7 cellular contexts compared by ENCODE assay signal in genomic region chr20:50929299-50930138, GRCh38. TPM values are rescaled to one million over a fixed set of nuclear protein-coding genes. Genes with fewer than 3 reads are reported as not detected.
A peak's percentile ranks its signal among the peaks of the same experiment; 100 is the strongest.
DNase-seq lines count a peak whose midpoint lies in the region; ATAC-seq, FAIRE-seq and TF ChIP-seq lines count a peak whose summit lies in the region.

No MANE protein-coding gene starts in this region.

- peak overlapping the region; percentile 71 for H3K4me3 ChIP-seq in K562
- H3K4me3 ChIP-seq in sigmoid colon: peak overlapping the region; percentile 79 to 89 (median 84)

- WGBS in K562 (ENCODE audit: insufficient coverage, low coverage, missing lambda C conversion rate): 6% methylated on average over 11 of the region's 13 CpGs
- WGBS in sigmoid colon, 2 donors: 7 to 9% methylated on average over 13 of the region's 13 CpGs

- in situ Hi-C loops in K562 (cut with MboI): loop anchor here (10.0 kb wide), 1 partner anchor 115 kb away; no protein-coding TSS in a partner anchor

- peak; percentile 76 for TF ChIP-seq EP300 in K562 (IDR thresholded peaks at IDR 0.05; ENCODE audit: low read length)
- TF ChIP-seq EP300 in sigmoid colon (IDR thresholded peaks at IDR 0.05): no peak

- H3K36me3 ChIP-seq in K562 (ENCODE audit: control insufficient read depth, insufficient read depth, low read length): peaks cover 73% of the 10 kb centered on the region
- peaks cover 0 to 15% (median under 1%) of the 10 kb centered on the region in 4 donors for H3K36me3 ChIP-seq in sigmoid colon

- H3K4me2 ChIP-seq in K562 (ENCODE audit: insufficient read depth, low read length): peak overlapping the region; percentile 85

- peak overlapping the region; percentile 88 for H3K27ac ChIP-seq in K562 (ENCODE audit: extremely low read depth, low read depth, low read length)
- H3K27ac ChIP-seq in sigmoid colon: peak overlapping the region; percentile 76 to 96 (median 90)

- intact Hi-C loops in K562 (cut with micrococcal nuclease) (loop anchor here (1.0 to 2.0 kb wide), 2 partner anchors 111 to 135 kb away; partner anchors contain the start of gene BCAS4), sigmoid colon (cut with DNase I) (loop anchor here (2.0 kb wide), 1 partner anchor 111 kb away; no protein-coding TSS in a partner anchor)

- TF ChIP-seq CTCF in K562 (IDR thresholded peaks at IDR 0.05 in 2 of 3, conservative IDR thresholded peaks at IDR 0.05 in 1 of 3; ENCODE audit: insufficient read depth in 2 of 3, low read depth in 1 of 3, low read length in 3 of 3) (peak; percentile 100), sigmoid colon (IDR thresholded peaks at IDR 0.05) (peak; percentile 75 to 91 (median 84))

- no peaks in the 10 kb centered on the region for H3K9me3 ChIP-seq in K562 (replicated peaks; ENCODE audit: control insufficient read depth, insufficient read depth, low read depth, low read length)
- no peaks in the 10 kb centered on the region for H3K9me3 ChIP-seq in sigmoid colon

- peak overlapping the region; percentile 86 to 88 for H3K9ac ChIP-seq in K562 (ENCODE audit: insufficient read depth in 1 of 2, low read depth in 2 of 2, low read length in 2 of 2)

- peaks cover 13% of the 10 kb centered on the region for H4K20me1 ChIP-seq in K562 (replicated peaks; ENCODE audit: control insufficient read depth, insufficient read depth, low read length)

- peak; percentile 87 to 91 for TF ChIP-seq RAD21 in K562 (CRISPR knock-in tag; conservative IDR thresholded peaks at IDR 0.05 in 1 of 2, IDR thresholded peaks at IDR 0.05 in 1 of 2)

- no peaks in the 10 kb centered on the region for H3K9me1 ChIP-seq in K562 (ENCODE audit: control insufficient read depth, insufficient read depth, low read length)

- peaks cover 62% of the 10 kb centered on the region for H3K79me2 ChIP-seq in K562 (ENCODE audit: control insufficient read depth, insufficient read depth, low read length)

- H2AFZ ChIP-seq in K562 (ENCODE audit: low read depth, low read length): no peak overlapping the region; the same call in 1 of the 2 replicates

- POLR2A ChIA-PET in K562 (lab: Yijun Ruan, JAX): interaction anchor here (0.5 to 4.7 kb wide), 15 partner anchors 9 to 181 kb away, joined by 3 to 30 read pairs (median 5); partner anchors contain the start of genes BCAS4, DPM1 and MOCS3

- CTCF ChIA-PET in K562 (lab: Yijun Ruan, JAX; ENCODE audit: low intra/inter-chr PET ratio): interaction anchor here (0.6 to 3.3 kb wide), 7 partner anchors 29 to 139 kb away, joined by 3 to 28 read pairs (median 5); partner anchors contain the start of genes BCAS4, DPM1 and MOCS3

- TF ChIP-seq POLR2A in K562 (conservative IDR thresholded peaks at IDR 0.05): peak; percentile 45
- TF ChIP-seq POLR2A in sigmoid colon (IDR thresholded peaks at IDR 0.05): no peak

- DNase-seq in NCI-H2029 (lab: John Stamatoyannopoulos, UW) (peak; percentile 80), T1000 (lab: John Stamatoyannopoulos, UW) (peak; percentile 90), K562 (ENCODE audit: extremely low read depth in 1 of 4, low spot score in 3 of 4) (peak; percentile 80 to 98 (median 86)), iPS DF 4.7 (ENCODE audit: extremely low read depth, low spot score) (peak; percentile 94), sigmoid colon (peak; percentile 94)

- peaks cover 12 to 19% of the 10 kb centered on the region in 2 experiments for H3K4me1 ChIP-seq in K562 (replicated peaks in 1 of 2; ENCODE audit: control insufficient read depth in 2 of 2, insufficient read depth in 2 of 2, low read length in 2 of 2)
- peaks cover 0 to 58% (median 38%) of the 10 kb centered on the region in 4 donors for H3K4me1 ChIP-seq in sigmoid colon

- peak; percentile 45 for ATAC-seq in GM18499 (IDR thresholded peaks at IDR 0.05; ENCODE audit: insufficient read depth, unreplicated experiment)
- peak; percentile 50 for ATAC-seq in HG02981 (IDR thresholded peaks at IDR 0.05; ENCODE audit: unreplicated experiment)
- ATAC-seq in K562: peak; percentile 87

- peak; percentile 97 for FAIRE-seq in K562 (lab: Jason Lieb, UNC)

- H3K27me3 ChIP-seq in K562 (ENCODE audit: control insufficient read depth in 2 of 2, insufficient read depth in 2 of 2, low read length in 2 of 2) (no peaks in the 10 kb centered on the region), sigmoid colon (no peaks in the 10 kb centered on the region)

- BruUV-seq in K562 (replicated peaks; lab: Mats Ljungman, UMichigan): no TSS peak

RNA-seq across cellular contexts. Expression of gene ADNP, which starts 1.7 kb away (rescaled TPM):
- total RNA-seq in K562 (2011; cell fraction: chromatin; rRNA removed; ENCODE audit: low replicate concordance): 37.0 and 96.7 TPM in 2 replicates
- 22.0 and 32.6 TPM in 2 replicates for total RNA-seq in K562 (2011; cell fraction: nucleolus; rRNA removed)
- 53.4 and 65.7 TPM in 2 replicates for total RNA-seq in K562 (2011; cell fraction: nucleoplasm; rRNA removed)
- 17.8 and 18.7 TPM in 2 replicates for total RNA-seq in K562 (2014; rRNA removed)
- 24.5 and 26.1 TPM in 2 replicates for total RNA-seq in K562 (2014; rRNA removed; fragmentation: Illumina TruSeq; extraction: Trizol)
- total RNA-seq in K562 (2015; rRNA removed; fragmentation: Illumina TruSeq; extraction: Trizol): 20.7 and 25.0 TPM in 2 replicates
- total RNA-seq in K562 (2021): 52.2 and 59.9 TPM in 2 replicates
- 19.4 and 22.9 TPM in 2 replicates for polyA plus RNA-seq in K562 (2011; rRNA removed)
- polyA plus RNA-seq in K562 (2011; cell fraction: cytosol; rRNA removed): 8.7 and 15.8 TPM in 2 replicates
- polyA plus RNA-seq in K562 (2011; cell fraction: nucleus; rRNA removed): 28.0 and 40.0 TPM in 2 replicates
- 37.3 and 38.0 TPM in 2 replicates for polyA plus RNA-seq in K562 (2012)
- polyA plus RNA-seq in K562 (2014; fragmentation: Illumina TruSeq; extraction: Trizol): 50.7 and 52.0 TPM in 2 replicates
- 10 to 100 TPM; 25.3 to 40.0 TPM for polyA plus RNA-seq in K562 (2014; fragmentation: Nextera tagmentation; extraction: Ambion mirVana)
- 20.9 and 26.0 TPM in 2 replicates for polyA plus RNA-seq in K562 (2014; rRNA removed)
- polyA minus RNA-seq in K562 (2011; rRNA and poly(A)+ RNA removed): 60.3 and 74.4 TPM in 2 replicates
- 38.7 and 40.3 TPM in 2 replicates for polyA minus RNA-seq in K562 (2011; cell fraction: cytosol; rRNA and poly(A)+ RNA removed)
- polyA minus RNA-seq in K562 (2011; cell fraction: nucleus; rRNA and poly(A)+ RNA removed): 14.8 and 28.8 TPM in 2 replicates
- total RNA-seq in sigmoid colon: 10 to 100 TPM; 41.5 to 52.6 (median 43.6) TPM
- polyA plus RNA-seq in sigmoid colon: 10 to 100 TPM; 12.0 to 33.2 (median 13.8) TPM

RNA-seq across cellular contexts. Expression of gene DPM1, which starts 28.8 kb away (rescaled TPM):
- total RNA-seq in K562 (2011; cell fraction: chromatin; rRNA removed; ENCODE audit: low replicate concordance): 27.3 and 28.7 TPM in 2 replicates
- 26.3 and 26.7 TPM in 2 replicates for total RNA-seq in K562 (2011; cell fraction: nucleolus; rRNA removed)
- 21.8 and 29.6 TPM in 2 replicates for total RNA-seq in K562 (2011; cell fraction: nucleoplasm; rRNA removed)
- 83.7 and 105 TPM in 2 replicates for total RNA-seq in K562 (2014; rRNA removed)
- total RNA-seq in K562 (2014; rRNA removed; fragmentation: Illumina TruSeq; extraction: Trizol): 163 and 167 TPM in 2 replicates
- 123 and 133 TPM in 2 replicates for total RNA-seq in K562 (2015; rRNA removed; fragmentation: Illumina TruSeq; extraction: Trizol)
- total RNA-seq in K562 (2021): 75.2 and 81.4 TPM in 2 replicates
- 70.3 and 109 TPM in 2 replicates for polyA plus RNA-seq in K562 (2011; rRNA removed)
- 27.3 and 58.0 TPM in 2 replicates for polyA plus RNA-seq in K562 (2011; cell fraction: cytosol; rRNA removed)
- 23.6 and 46.5 TPM in 2 replicates for polyA plus RNA-seq in K562 (2011; cell fraction: nucleus; rRNA removed)
- polyA plus RNA-seq in K562 (2012): 60.2 and 99.7 TPM in 2 replicates
- polyA plus RNA-seq in K562 (2014; fragmentation: Illumina TruSeq; extraction: Trizol): 131 and 153 TPM in 2 replicates
- polyA plus RNA-seq in K562 (2014; fragmentation: Nextera tagmentation; extraction: Ambion mirVana): 100 to 1,000 TPM; 185 to 190 TPM
- polyA plus RNA-seq in K562 (2014; rRNA removed): 163 and 186 TPM in 2 replicates
- 43.3 and 44.4 TPM in 2 replicates for polyA minus RNA-seq in K562 (2011; rRNA and poly(A)+ RNA removed)
- 27.7 and 46.1 TPM in 2 replicates for polyA minus RNA-seq in K562 (2011; cell fraction: cytosol; rRNA and poly(A)+ RNA removed)
- polyA minus RNA-seq in K562 (2011; cell fraction: nucleus; rRNA and poly(A)+ RNA removed): 19.8 and 20.9 TPM in 2 replicates
- 10 to 100 TPM; 45.4 to 94.6 (median 63.0) TPM for total RNA-seq in sigmoid colon
- 10 to 100 TPM; 52.9 to 76.1 (median 60.4) TPM for polyA plus RNA-seq in sigmoid colon

RNA-seq across cellular contexts. Expression of gene MOCS3, which starts 29.1 kb away (rescaled TPM):
- 5.6 and 8.5 TPM in 2 replicates for total RNA-seq in K562 (2011; cell fraction: chromatin; rRNA removed; ENCODE audit: low replicate concordance)
- 13.2 and 15.8 TPM in 2 replicates for total RNA-seq in K562 (2011; cell fraction: nucleolus; rRNA removed)
- 10.8 and 11.0 TPM in 2 replicates for total RNA-seq in K562 (2011; cell fraction: nucleoplasm; rRNA removed)
- total RNA-seq in K562 (2014; rRNA removed): 5.1 and 6.5 TPM in 2 replicates
- 4.4 TPM in 2 replicates for total RNA-seq in K562 (2014; rRNA removed; fragmentation: Illumina TruSeq; extraction: Trizol)
- total RNA-seq in K562 (2015; rRNA removed; fragmentation: Illumina TruSeq; extraction: Trizol): 4.6 and 4.7 TPM in 2 replicates
- 5.6 and 6.2 TPM in 2 replicates for total RNA-seq in K562 (2021)
- 2.6 and 2.9 TPM in 2 replicates for polyA plus RNA-seq in K562 (2011; rRNA removed)
- 3.1 and 8.1 TPM in 2 replicates for polyA plus RNA-seq in K562 (2011; cell fraction: cytosol; rRNA removed)
- 1.6 and 2.1 TPM in 2 replicates for polyA plus RNA-seq in K562 (2011; cell fraction: nucleus; rRNA removed)
- 2.8 and 4.0 TPM in 2 replicates for polyA plus RNA-seq in K562 (2012)
- polyA plus RNA-seq in K562 (2014; fragmentation: Illumina TruSeq; extraction: Trizol): 2.8 and 3.3 TPM in 2 replicates
- 1 to 10 TPM in 1 of 2 experiments, under 1 TPM in 1; 0.70 to 1.0 TPM for polyA plus RNA-seq in K562 (2014; fragmentation: Nextera tagmentation; extraction: Ambion mirVana)
- polyA plus RNA-seq in K562 (2014; rRNA removed): 2.9 and 3.1 TPM in 2 replicates
- polyA minus RNA-seq in K562 (2011; rRNA and poly(A)+ RNA removed): 5.1 and 6.5 TPM in 2 replicates
- 3.4 and 5.0 TPM in 2 replicates for polyA minus RNA-seq in K562 (2011; cell fraction: cytosol; rRNA and poly(A)+ RNA removed)
- 6.1 and 7.7 TPM in 2 replicates for polyA minus RNA-seq in K562 (2011; cell fraction: nucleus; rRNA and poly(A)+ RNA removed)
- total RNA-seq in sigmoid colon: 1 to 10 TPM; 2.8 to 3.9 (median 3.6) TPM
- polyA plus RNA-seq in sigmoid colon: 1 to 10 TPM; 1.2 to 3.9 (median 3.6) TPM

Comparison
In these comparisons a context has a peak if more than half of its experiments do, and no peak if none do; other contexts are left out.
1. Peak in every context shown above with its lines: DNase-seq, ATAC-seq, H3K4me3 ChIP-seq and H3K27ac ChIP-seq.